In the genomic region with DNA sequence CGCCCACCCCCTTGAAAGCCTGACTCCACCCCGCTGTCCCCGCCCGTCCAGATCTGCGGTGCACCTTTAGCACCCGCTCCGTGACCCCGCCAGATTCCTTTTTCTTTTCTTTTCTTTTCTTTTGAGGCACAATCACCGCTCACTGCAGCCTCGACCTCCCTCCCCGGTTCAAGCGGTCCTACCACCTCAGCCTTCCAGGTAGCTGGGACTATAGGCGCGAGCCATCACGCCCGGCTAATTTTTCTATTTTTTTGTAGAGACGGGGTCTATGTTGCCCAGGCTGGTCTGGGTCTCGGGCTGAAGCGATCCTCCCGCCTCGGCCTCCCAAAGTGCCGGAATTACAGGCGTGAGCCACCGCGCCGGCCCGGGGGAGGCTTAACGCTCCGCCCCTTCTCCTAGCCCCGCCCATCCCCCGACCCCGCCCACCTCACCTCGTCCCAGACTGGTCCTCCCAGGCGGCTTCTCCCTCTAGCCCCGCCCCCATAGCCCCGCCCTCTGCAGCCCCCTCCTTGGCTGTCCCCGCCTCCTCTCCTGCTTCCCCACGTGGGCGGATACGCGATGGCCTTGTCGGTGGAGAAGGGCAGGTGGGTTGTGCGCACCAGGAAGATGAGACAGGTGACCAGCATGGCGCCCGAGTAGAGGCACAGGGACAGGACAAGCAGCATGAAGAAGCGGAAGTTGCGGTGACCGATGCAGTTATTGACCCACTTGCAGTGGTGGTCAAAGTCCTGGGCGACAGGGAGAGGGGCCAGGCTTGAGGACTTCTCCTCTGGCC, we compare ENCODE assay signal across 8 cellular contexts. TPM values are rescaled to one million over a fixed set of nuclear protein-coding genes. Genes with fewer than 3 reads are reported as not detected.
DNase-seq lines count a peak whose midpoint lies in the region; ATAC-seq and TF ChIP-seq lines count a peak whose summit lies in the region.

No MANE protein-coding gene starts in this region.

- H3K27ac ChIP-seq in brain microvascular endothelial cell = no peak overlapping the region

- H3K4me3 ChIP-seq in HFF-Myc (replicated peaks; ENCODE audit: low read depth, low read length) = peak overlapping the region; percentile 20; the same call in 1 of the 2 replicates
- H3K4me3 ChIP-seq in brain microvascular endothelial cell (ENCODE audit: low read depth, low read length) = peak overlapping the region; percentile 47

- intact Hi-C loops in left colon (cut with DNase I, micrococcal nuclease) = no loop called here

- H3K27me3 ChIP-seq in brain microvascular endothelial cell (replicated peaks) = no peaks in the 10 kb centered on the region

- H3K36me3 ChIP-seq in brain microvascular endothelial cell (replicated peaks) = no peaks in the 10 kb centered on the region

- DNase-seq in HFF-Myc (ENCODE audit: extremely low read depth, low read depth) = no peak
- peak; percentile 36 to 70 (median 53) for DNase-seq in T-helper 2 cell
- peak; percentile 15 for DNase-seq in brain microvascular endothelial cell
- DNase-seq in left colon = peak; percentile 82 to 85
- peak; percentile 32 to 36 for DNase-seq in stimulated activated CD8-positive, alpha-beta memory T cell treated with anti-CD3 and anti-CD28 coated beads, Interleukin-4, amount 100 ng/mL, for 1 hour (ENCODE audit: low read depth in 2 of 2, low spot score in 1 of 2)
- no peak for DNase-seq in Ammon's horn (ENCODE audit: low spot score)
- no peak for DNase-seq in H4 (ENCODE audit: low spot score)
- no peak for DNase-seq in A172 (ENCODE audit: low spot score)

- ATAC-seq in left colon = peak; percentile 88

- TF ChIP-seq CTCF in HFF-Myc (IDR thresholded peaks at IDR 0.05; ENCODE audit: low read depth, low read length, missing control alignments) (no peak), brain microvascular endothelial cell (IDR thresholded peaks at IDR 0.05; ENCODE audit: low read depth, low read length, missing control alignments) (no peak)

- in situ Hi-C loops in brain microvascular endothelial cell (cut with HindIII; ENCODE audit: low pct_ligation_motif_present, low sequenced_read_pairs) = no loop called here

RNA-seq across cellular contexts. Expression of a gene that starts 3.2 kb away (rescaled TPM):
- not detected for total RNA-seq in left colon
- total RNA-seq in H4 (2014; rRNA removed; shearing (Covaris generic)) = not detected in 2 replicates
- not detected in 2 replicates for total RNA-seq in A172 (2014; rRNA removed; shearing (Covaris generic))

RNA-seq across cellular contexts. Expression of a gene that starts 8.3 kb away (rescaled TPM):
- 10 to 100 TPM in 1 of 2 donors, under 1 TPM in 1; 0.46 to 86.3 TPM for total RNA-seq in left colon
- total RNA-seq in H4 (2014; rRNA removed; shearing (Covaris generic)) = not detected in 2 replicates
- not detected in 2 replicates for total RNA-seq in A172 (2014; rRNA removed; shearing (Covaris generic))

Comparison
In these comparisons a context has a peak if more than half of its experiments do, and no peak if none do; other contexts are left out.
1. DNase-seq: peak in T-helper 2 cell (5 of 5), brain microvascular endothelial cell (single experiment), left colon (2 of 2) and stimulated activated CD8-positive, alpha-beta memory T cell treated with anti-CD3 and anti-CD28 coated beads, Interleukin-4, amount 100 ng/mL, for 1 hour (2 of 2); none in HFF-Myc (single experiment), Ammon's horn (single experiment), H4 (single experiment) and A172 (single experiment).